Comparison of ENCODE assay signal across 14 cellular contexts in the genomic region with DNA sequence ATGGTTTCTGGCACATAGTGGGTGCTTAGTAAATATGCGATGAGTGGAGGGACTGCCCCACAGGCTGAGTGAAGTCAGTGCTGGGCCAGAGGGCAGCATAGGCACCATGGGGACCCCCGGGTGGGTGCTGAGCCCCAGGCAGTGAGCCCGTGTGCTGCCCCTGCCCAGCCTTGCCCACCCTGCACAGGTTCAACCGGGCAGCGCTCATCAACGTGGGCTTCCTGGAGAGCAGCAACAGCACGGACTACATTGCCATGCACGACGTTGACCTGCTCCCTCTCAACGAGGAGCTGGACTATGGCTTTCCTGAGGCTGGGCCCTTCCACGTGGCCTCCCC. TPM values are rescaled to one million over a fixed set of nuclear protein-coding genes. Genes with fewer than 3 reads are reported as not detected.
DNase-seq lines count a peak whose midpoint lies in the region; ATAC-seq and TF ChIP-seq lines count a peak whose summit lies in the region.
"Had no signal": no experiment of that assay in that cellular context is flagged by ENCODE, and none has a peak within 500 bp of the region (broad histone marks: within the 10 kb centered on the region; RNA-seq: fewer than 3 reads in every experiment).

No MANE protein-coding gene starts in this region.

- 49 to 72% (median 70%) methylated on average over 2 to 11 of the region's 11 CpGs for WGBS in spleen, 5 donors
- WGBS in mammary epithelial cell (ENCODE audit: low coverage, missing lambda C conversion rate), result 72% methylated on average over 7 of the region's 11 CpGs

- POLR2A ChIA-PET in CD4-positive, alpha-beta T cell (lab: Charles Lee), result no interaction called here

- no peak for TF ChIP-seq POLR2A in spleen (IDR thresholded peaks at IDR 0.05)

- no peaks in the 10 kb centered on the region for H3K79me2 ChIP-seq in neural progenitor cell (ENCODE audit: low read depth)
- H3K79me2 ChIP-seq in mammary epithelial cell (ENCODE audit: insufficient read depth, low read length), result peaks cover 3% of the 10 kb centered on the region

- H3K27me3 ChIP-seq in CD4-positive, alpha-beta T cell (ENCODE audit: control insufficient read depth, insufficient read depth, low read length), result no peaks in the 10 kb centered on the region
- H3K27me3 ChIP-seq in HUES48 (ENCODE audit: control insufficient read depth, insufficient read depth, low read length), result no peaks in the 10 kb centered on the region
- no peaks in the 10 kb centered on the region for H3K27me3 ChIP-seq in neural progenitor cell
- no peaks in the 10 kb centered on the region for H3K27me3 ChIP-seq in spleen (replicated peaks in 1 of 7)
- no peaks in the 10 kb centered on the region for H3K27me3 ChIP-seq in mammary epithelial cell (ENCODE audit: insufficient read depth, low read length)
- H3K27me3 ChIP-seq: foreskin keratinocyte, tibial artery had no signal

- no peaks in the 10 kb centered on the region for H3K9me3 ChIP-seq in CD4-positive, alpha-beta T cell (ENCODE audit: control insufficient read depth, low read length)
- H3K9me3 ChIP-seq in HUES48 (ENCODE audit: control insufficient read depth, insufficient read depth, low read length), result no peaks in the 10 kb centered on the region
- H3K9me3 ChIP-seq in neural progenitor cell (ENCODE audit: low read depth), result no peaks in the 10 kb centered on the region
- no peaks in the 10 kb centered on the region for H3K9me3 ChIP-seq in spleen
- no peaks in the 10 kb centered on the region for H3K9me3 ChIP-seq in mammary epithelial cell (replicated peaks; ENCODE audit: insufficient read depth, low read length)
- H3K9me3 ChIP-seq: tibial artery had no signal

- peaks cover 22% of the 10 kb centered on the region for H3K4me1 Mint-ChIP-seq in CD4-positive, alpha-beta T cell (ENCODE audit: low read depth)
- peaks cover 17% of the 10 kb centered on the region for H3K4me1 Mint-ChIP-seq in chondrocyte (ENCODE audit: low read depth)
- peaks cover 9% of the 10 kb centered on the region for H3K4me1 Mint-ChIP-seq in neural progenitor cell

- in situ Hi-C loops in mammary epithelial cell (cut with MboI; ENCODE audit: low sequenced_read_pairs in 2 of 2), result loop anchor here (25.0 kb wide), 1 partner anchor 455 kb away; no protein-coding TSS in a partner anchor

- peaks cover 9% of the 10 kb centered on the region; the same call in 1 of the 2 replicates for H3K36me3 ChIP-seq in HUES48 (ENCODE audit: control insufficient read depth, insufficient read depth, low read length)
- H3K36me3 ChIP-seq in neural progenitor cell, result no peaks in the 10 kb centered on the region
- H3K36me3 ChIP-seq in spleen, result peaks cover 0 to 63% (median 9%) of the 10 kb centered on the region in 6 donors
- H3K36me3 ChIP-seq in mammary epithelial cell (ENCODE audit: insufficient read depth, low read length), result peaks cover 2% of the 10 kb centered on the region

- H3K27ac Mint-ChIP-seq in CD4-positive, alpha-beta T cell, result peak overlapping the region; percentile 43
- H3K27ac Mint-ChIP-seq in chondrocyte (ENCODE audit: unreplicated experiment) (no peak overlapping the region), neural progenitor cell (peak overlapping the region; percentile 87)
- H3K27ac Mint-ChIP-seq: natural killer cell treated with Interleukin-12 subunit alpha and Interleukin-12 subunit beta and Interleukin-15 and Interleukin-18, amount 100 ng/mL, for 72 hours had no signal

- H3K4me1 ChIP-seq in HUES48 (ENCODE audit: control insufficient read depth, insufficient read depth, low read length) (peaks cover 11% of the 10 kb centered on the region), neural progenitor cell (no peaks in the 10 kb centered on the region), spleen (peaks cover 6 to 34% (median 16%) of the 10 kb centered on the region in 6 donors), mammary epithelial cell (ENCODE audit: insufficient read depth, low read length) (peaks cover 4% of the 10 kb centered on the region)
- H3K4me1 ChIP-seq: foreskin keratinocyte had no signal

- CTCF ChIA-PET in CD4-positive, alpha-beta T cell (lab: Charles Lee), result interaction anchor here (0.7 to 1.4 kb wide), 2 partner anchors 14 to 22 kb away, joined by 3 read pairs; a partner anchor contains a TSS
- CTCF ChIA-PET in mammary epithelial cell (lab: Charles Lee; ENCODE audit: low non-redundant PET), result interaction anchor here (0.5 to 0.6 kb wide), 5 partner anchors 11 to 551 kb away, joined by 3 to 11 read pairs (median 5); no protein-coding TSS in a partner anchor

- no peak overlapping the region for H3K4me3 Mint-ChIP-seq in CD4-positive, alpha-beta T cell
- H3K4me3 Mint-ChIP-seq in chondrocyte (ENCODE audit: unreplicated experiment), result no peak overlapping the region
- no peak overlapping the region for H3K4me3 Mint-ChIP-seq in neural progenitor cell
- H3K4me3 Mint-ChIP-seq: natural killer cell treated with Interleukin-12 subunit alpha and Interleukin-12 subunit beta and Interleukin-15 and Interleukin-18, amount 100 ng/mL, for 72 hours had no signal

- BruUV-seq in mammary epithelial cell (replicated peaks; lab: Mats Ljungman, UMichigan), result no TSS peak

- intact Hi-C loops in CD4-positive, alpha-beta T cell (cut with DNase I, micrococcal nuclease), result loop anchor here in 1 of 2 experiments (1.0 kb wide), 1 partner anchor 455 kb away; no protein-coding TSS in a partner anchor
- intact Hi-C loops in spleen (cut with DNase I; ENCODE audit: low total_unique reads) (loop anchor here (10.0 kb wide), 1 partner anchor 458 kb away; no protein-coding TSS in a partner anchor), mammary epithelial cell (cut with micrococcal nuclease) (loop anchor here (5.0 to 10.0 kb wide), 2 partner anchors 455 to 558 kb away; no protein-coding TSS in a partner anchor)

- dilution Hi-C loops in mammary epithelial cell (cut with HindIII; ENCODE audit: low sequenced_read_pairs), result no loop called here

- TF ChIP-seq CTCF in CD4-positive, alpha-beta T cell (IDR thresholded peaks at IDR 0.05), result no peak
- no peak for TF ChIP-seq CTCF in chondrocyte (IDR thresholded peaks at IDR 0.05)
- no peak for TF ChIP-seq CTCF in neural progenitor cell (IDR thresholded peaks at IDR 0.05)
- no peak for TF ChIP-seq CTCF in spleen (IDR thresholded peaks at IDR 0.05 in 8 of 11, conservative IDR thresholded peaks at IDR 0.05 in 3 of 11)
- no peak for TF ChIP-seq CTCF in mammary epithelial cell (conservative IDR thresholded peaks at IDR 0.05 in 1 of 2, IDR thresholded peaks at IDR 0.05 in 1 of 2; ENCODE audit: extremely low read depth in 1 of 2, insufficient read depth in 1 of 2, low read depth in 1 of 2, low read length in 2 of 2)

- DNase-seq in CD4-positive, alpha-beta T cell, result no peak
- peak; percentile 88 for DNase-seq in chondrocyte (ENCODE audit: low spot score)
- no peak for DNase-seq in neural progenitor cell (ENCODE audit: low spot score)
- no peak for DNase-seq in MV-4-11 (lab: John Stamatoyannopoulos, UW)
- DNase-seq in DMS53 (lab: John Stamatoyannopoulos, UW), result no peak
- DNase-seq in spleen, result no peak
- DNase-seq in mammary epithelial cell, result no peak
- DNase-seq: activated gamma-delta T cell had no signal

- H3K36me3 Mint-ChIP-seq in CD4-positive, alpha-beta T cell (ENCODE audit: low read depth), result peaks cover 16% of the 10 kb centered on the region
- H3K36me3 Mint-ChIP-seq in chondrocyte (ENCODE audit: low read depth) (peaks cover 3% of the 10 kb centered on the region), neural progenitor cell (peaks cover 2% of the 10 kb centered on the region)
- H3K36me3 Mint-ChIP-seq: natural killer cell treated with Interleukin-12 subunit alpha and Interleukin-12 subunit beta and Interleukin-15 and Interleukin-18, amount 100 ng/mL, for 72 hours had no signal

- H3K27ac ChIP-seq in CD4-positive, alpha-beta T cell (ENCODE audit: low read depth, low read length), result no peak overlapping the region
- peak overlapping the region; percentile 82 for H3K27ac ChIP-seq in HUES48 (ENCODE audit: low read depth, low read length)
- no peak overlapping the region for H3K27ac ChIP-seq in neural progenitor cell
- H3K27ac ChIP-seq in spleen, result no peak overlapping the region
- H3K27ac ChIP-seq in mammary epithelial cell (ENCODE audit: insufficient read depth, low read depth, low read length), result no peak overlapping the region
- H3K27ac ChIP-seq: foreskin keratinocyte, HL-60, tibial artery had no signal

- no peak overlapping the region for H3K9ac ChIP-seq in HUES48 (ENCODE audit: low read depth, low read length)
- no peak overlapping the region for H3K9ac ChIP-seq in neural progenitor cell
- no peak overlapping the region for H3K9ac ChIP-seq in mammary epithelial cell (ENCODE audit: insufficient read depth, low read length)

- no peak overlapping the region for H2AFZ ChIP-seq in neural progenitor cell (replicated peaks)
- no peak overlapping the region for H2AFZ ChIP-seq in mammary epithelial cell (ENCODE audit: low read depth, low read length)

- H3K4me3 ChIP-seq in HUES48 (ENCODE audit: low read depth, low read length) (no peak overlapping the region), neural progenitor cell (no peak overlapping the region), spleen (no peak overlapping the region), mammary epithelial cell (replicated peaks in 1 of 3; ENCODE audit: insufficient read depth in 1 of 3, low read depth in 2 of 3, low read length in 3 of 3) (no peak overlapping the region)
- H3K4me3 ChIP-seq: tibial artery had no signal

- H4K20me1 ChIP-seq in neural progenitor cell (ENCODE audit: low read depth) (no peaks in the 10 kb centered on the region), mammary epithelial cell (ENCODE audit: insufficient read depth, low read length) (no peaks in the 10 kb centered on the region)

- H3K4me2 ChIP-seq in neural progenitor cell (no peak overlapping the region), mammary epithelial cell (ENCODE audit: insufficient read depth, low read depth, low read length) (no peak overlapping the region)

- H3F3A ChIP-seq in neural progenitor cell (ENCODE audit: low read depth), result peaks cover 12% of the 10 kb centered on the region

- H3K9me3 Mint-ChIP-seq in CD4-positive, alpha-beta T cell, result no peaks in the 10 kb centered on the region
- H3K9me3 Mint-ChIP-seq in chondrocyte (ENCODE audit: low read depth) (no peaks in the 10 kb centered on the region), neural progenitor cell (no peaks in the 10 kb centered on the region)
- H3K9me3 Mint-ChIP-seq: natural killer cell treated with Interleukin-12 subunit alpha and Interleukin-12 subunit beta and Interleukin-15 and Interleukin-18, amount 100 ng/mL, for 72 hours had no signal

- no peak for ATAC-seq in CD4-positive, alpha-beta T cell (ENCODE audit: poor library complexity)

- no peaks in the 10 kb centered on the region for H3K27me3 Mint-ChIP-seq in CD4-positive, alpha-beta T cell
- H3K27me3 Mint-ChIP-seq in chondrocyte (ENCODE audit: low read depth) (no peaks in the 10 kb centered on the region), neural progenitor cell (ENCODE audit: insufficient read depth, low read depth) (peaks cover 9% of the 10 kb centered on the region)
- H3K27me3 Mint-ChIP-seq: natural killer cell treated with Interleukin-12 subunit alpha and Interleukin-12 subunit beta and Interleukin-15 and Interleukin-18, amount 100 ng/mL, for 72 hours; progenitor cell of endocrine pancreas had no signal

RNA-seq across cellular contexts. Expression of a gene that starts 7.2 kb away (rescaled TPM):
- 10 to 100 TPM; 31.1 to 33.8 TPM for total RNA-seq in CD4-positive, alpha-beta T cell
- total RNA-seq in chondrocyte, result 41.4 to 54.4 TPM (median 43.9 TPM) in 3 replicates
- total RNA-seq in neural progenitor cell (ENCODE audit: low replicate concordance), result 11.6 and 23.1 TPM in 2 replicates
- total RNA-seq in spleen, result 10 to 100 TPM; 26.8 to 35.6 (median 32.5) TPM
- polyA plus RNA-seq in spleen, result 10 to 100 TPM; 22.7 to 43.8 (median 37.4) TPM
- total RNA-seq in mammary epithelial cell, result 10 to 100 TPM; 33.1 to 38.8 TPM
- polyA plus RNA-seq in mammary epithelial cell, result 27.9 TPM
- polyA minus RNA-seq in mammary epithelial cell, result 9.5 TPM

RNA-seq across cellular contexts. Expression of a gene that starts 15.1 kb away (rescaled TPM):
- total RNA-seq in CD4-positive, alpha-beta T cell, result 10 to 100 TPM; 42.7 to 47.8 TPM
- total RNA-seq in chondrocyte, result 290 to 299 TPM (median 293 TPM) in 3 replicates
- 30.9 and 49.0 TPM in 2 replicates for total RNA-seq in neural progenitor cell (ENCODE audit: low replicate concordance)
- total RNA-seq in spleen, result 100 to 1,000 TPM in 4 of 7 donors, 10 to 100 TPM in 3; 72.0 to 126 (median 110) TPM
- 10 to 100 TPM; 52.6 to 96.9 (median 91.9) TPM for polyA plus RNA-seq in spleen
- total RNA-seq in mammary epithelial cell, result 100 to 1,000 TPM; 139 to 275 TPM
- 333 TPM for polyA plus RNA-seq in mammary epithelial cell
- polyA minus RNA-seq in mammary epithelial cell, result 141 TPM

RNA-seq across cellular contexts. Expression of a gene that starts 52.7 kb away (rescaled TPM):
- 100 to 1,000 TPM; 150 to 155 TPM for total RNA-seq in CD4-positive, alpha-beta T cell
- 75.2 to 85.9 TPM (median 79.1 TPM) in 3 replicates for total RNA-seq in chondrocyte
- 42.5 and 78.5 TPM in 2 replicates for total RNA-seq in neural progenitor cell (ENCODE audit: low replicate concordance)
- 100 to 1,000 TPM in 5 of 7 donors, 10 to 100 TPM in 2; 86.9 to 155 (median 116) TPM for total RNA-seq in spleen
- 100 to 1,000 TPM; 145 to 364 (median 348) TPM for polyA plus RNA-seq in spleen
- 10 to 100 TPM; 30.7 to 63.3 TPM for total RNA-seq in mammary epithelial cell
- 24.7 TPM for polyA plus RNA-seq in mammary epithelial cell
- 13.0 TPM for polyA minus RNA-seq in mammary epithelial cell
